In genomic region chr11:17014321-17014773, GRCh38 we compare ENCODE assay signal across 8 cellular contexts. TPM values are rescaled to one million over a fixed set of nuclear protein-coding genes. Genes with fewer than 3 reads are reported as not detected.
DNase-seq lines count a peak whose midpoint lies in the region; ATAC-seq and TF ChIP-seq lines count a peak whose summit lies in the region.

Gene PLEKHA7 (minus strand): TSS chr11:17014414. CDS start chr11:17014401, 13 bp downstream.

- intact Hi-C loops in ovary (cut with DNase I), result loop anchor here in 1 of 4 donors (10.0 kb wide), 1 partner anchor 50 kb away; no protein-coding TSS in a partner anchor

- TF ChIP-seq POLR2A in ovary (IDR thresholded peaks at IDR 0.05), result no peak

- peak within 1 kb of the TSS; percentile 78 for H3K4me3 Mint-ChIP-seq in activated CD4-positive, alpha-beta memory T cell treated with anti-CD3 and anti-CD28 coated beads, Interleukin-2, amount 10 ng/mL, durations not matched to agents 7 days and 5 days
- peak within 1 kb of the TSS; percentile 94 for H3K4me3 Mint-ChIP-seq in glutamatergic neuron (ENCODE audit: unreplicated experiment)

- no peak for DNase-seq in activated CD4-positive, alpha-beta memory T cell treated with anti-CD3 and anti-CD28 coated beads, Interleukin-2, amount 10 ng/mL, durations not matched to agents 7 days and 5 days
- peak; percentile 33 for DNase-seq in glutamatergic neuron
- peak in 2 of 5 donors; percentile 28 to 36 for DNase-seq in ovary
- DNase-seq in KBM-7, result no peak

- TF ChIP-seq CTCF in glutamatergic neuron (IDR thresholded peaks at IDR 0.05; ENCODE audit: partially characterized antibody, unreplicated experiment) (no peak), ovary (IDR thresholded peaks at IDR 0.05) (no peak)

- peak within 1 kb of the TSS; percentile 62 for H2AFZ ChIP-seq in ACC112 (ENCODE audit: low read length, unreplicated experiment)

- no peaks in the 10 kb centered on the region for H3K9me3 ChIP-seq in ovary

- peaks cover 27% of the 10 kb centered on the region for H3K27me3 Mint-ChIP-seq in activated CD4-positive, alpha-beta memory T cell treated with anti-CD3 and anti-CD28 coated beads, Interleukin-2, amount 10 ng/mL, durations not matched to agents 7 days and 5 days
- H3K27me3 Mint-ChIP-seq in glutamatergic neuron (ENCODE audit: unreplicated experiment), result peaks cover 6% of the 10 kb centered on the region

- no peak within 1 kb of the TSS for H3K27ac Mint-ChIP-seq in activated CD4-positive, alpha-beta memory T cell treated with anti-CD3 and anti-CD28 coated beads, Interleukin-2, amount 10 ng/mL, durations not matched to agents 7 days and 5 days
- H3K27ac Mint-ChIP-seq in glutamatergic neuron (ENCODE audit: unreplicated experiment), result no peak within 1 kb of the TSS

- H3K79me2 ChIP-seq in ACC112 (ENCODE audit: control insufficient read depth, insufficient read depth, low read length, unreplicated experiment), result no peaks in the 10 kb centered on the region

- H3K36me3 Mint-ChIP-seq in activated CD4-positive, alpha-beta memory T cell treated with anti-CD3 and anti-CD28 coated beads, Interleukin-2, amount 10 ng/mL, durations not matched to agents 7 days and 5 days (ENCODE audit: low read depth), result peaks cover 2% of the 10 kb centered on the region
- peaks cover 4% of the 10 kb centered on the region for H3K36me3 Mint-ChIP-seq in glutamatergic neuron (ENCODE audit: unreplicated experiment)

- H3K27me3 ChIP-seq in ACC112 (ENCODE audit: insufficient read depth, low read length), result peaks cover 25% of the 10 kb centered on the region
- no peaks in the 10 kb centered on the region for H3K27me3 ChIP-seq in ovary

- peaks cover 9% of the 10 kb centered on the region for H3K4me1 Mint-ChIP-seq in activated CD4-positive, alpha-beta memory T cell treated with anti-CD3 and anti-CD28 coated beads, Interleukin-2, amount 10 ng/mL, durations not matched to agents 7 days and 5 days
- H3K4me1 Mint-ChIP-seq in glutamatergic neuron (ENCODE audit: low read depth, unreplicated experiment), result peaks cover 5% of the 10 kb centered on the region

- CTCF ChIA-PET in activated CD4-positive, alpha-beta memory T cell treated with anti-CD3 and anti-CD28 coated beads, Interleukin-2, amount 10 ng/mL, durations not matched to agents 7 days and 5 days (lab: Charles Lee), result interaction anchor here (0.8 kb wide), 1 partner anchor 13 kb away, joined by 3 read pairs; no protein-coding TSS in a partner anchor

- POLR2A ChIA-PET in activated CD4-positive, alpha-beta memory T cell treated with anti-CD3 and anti-CD28 coated beads, Interleukin-2, amount 10 ng/mL, durations not matched to agents 7 days and 5 days (lab: Charles Lee), result no interaction called here

- ATAC-seq in GM21723 (IDR thresholded peaks at IDR 0.05; ENCODE audit: unreplicated experiment) (peak; percentile 34), HG02840 (IDR thresholded peaks at IDR 0.05; ENCODE audit: low FRiP score, unreplicated experiment) (no peak), HG02981 (IDR thresholded peaks at IDR 0.05; ENCODE audit: unreplicated experiment) (no peak)

- H3K27ac ChIP-seq in ACC112 (ENCODE audit: low read depth, low read length) (no peak within 1 kb of the TSS), ovary (peak within 1 kb of the TSS in 1 of 2 donors; percentile 20)

- WGBS in ovary, 3 donors, result 1 to 2% (median 2%) methylated on average over 25 to 61 of the region's 68 CpGs

- H3K36me3 ChIP-seq in ACC112 (ENCODE audit: insufficient read depth, low read length), result no peaks in the 10 kb centered on the region
- no peaks in the 10 kb centered on the region for H3K36me3 ChIP-seq in ovary

- no peak for TF ChIP-seq EP300 in ovary (IDR thresholded peaks at IDR 0.05)

- in situ Hi-C loops in KBM-7 (cut with MboI; ENCODE audit: low pct_unique_long_range_greater_than_20kb, low sequenced_read_pairs), result no loop called here

- H3K4me1 ChIP-seq in ACC112 (ENCODE audit: control insufficient read depth, insufficient read depth, low read length, unreplicated experiment) (peaks cover 17% of the 10 kb centered on the region), ovary (ENCODE audit: insufficient read depth) (peaks cover 2% of the 10 kb centered on the region)

- H3K4me3 ChIP-seq in ACC112 (ENCODE audit: low read depth, low read length), result peak within 1 kb of the TSS; percentile 73
- peak within 1 kb of the TSS; percentile 56 for H3K4me3 ChIP-seq in ovary

- H3K9me3 Mint-ChIP-seq in activated CD4-positive, alpha-beta memory T cell treated with anti-CD3 and anti-CD28 coated beads, Interleukin-2, amount 10 ng/mL, durations not matched to agents 7 days and 5 days, result no peaks in the 10 kb centered on the region
- H3K9me3 Mint-ChIP-seq in glutamatergic neuron (ENCODE audit: unreplicated experiment), result peaks cover 1% of the 10 kb centered on the region

RNA-seq across cellular contexts. Expression of gene PLEKHA7, which starts in this region (rescaled TPM):
- 1 to 10 TPM; 2.3 to 3.4 TPM for total RNA-seq in activated CD4-positive, alpha-beta memory T cell treated with anti-CD3 and anti-CD28 coated beads, Interleukin-2, amount 10 ng/mL, durations not matched to agents 7 days and 5 days
- total RNA-seq in glutamatergic neuron (ENCODE audit: unreplicated experiment) (5.7 TPM), ovary (10 to 100 TPM in 6 of 7 donors, 1 to 10 TPM in 1; 9.6 to 29.5 (median 15.9) TPM)
- 10 to 100 TPM; 12.2 to 16.7 TPM for polyA plus RNA-seq in ovary
